Comparison of ENCODE assay signal across 1 cellular context in the genomic region with DNA sequence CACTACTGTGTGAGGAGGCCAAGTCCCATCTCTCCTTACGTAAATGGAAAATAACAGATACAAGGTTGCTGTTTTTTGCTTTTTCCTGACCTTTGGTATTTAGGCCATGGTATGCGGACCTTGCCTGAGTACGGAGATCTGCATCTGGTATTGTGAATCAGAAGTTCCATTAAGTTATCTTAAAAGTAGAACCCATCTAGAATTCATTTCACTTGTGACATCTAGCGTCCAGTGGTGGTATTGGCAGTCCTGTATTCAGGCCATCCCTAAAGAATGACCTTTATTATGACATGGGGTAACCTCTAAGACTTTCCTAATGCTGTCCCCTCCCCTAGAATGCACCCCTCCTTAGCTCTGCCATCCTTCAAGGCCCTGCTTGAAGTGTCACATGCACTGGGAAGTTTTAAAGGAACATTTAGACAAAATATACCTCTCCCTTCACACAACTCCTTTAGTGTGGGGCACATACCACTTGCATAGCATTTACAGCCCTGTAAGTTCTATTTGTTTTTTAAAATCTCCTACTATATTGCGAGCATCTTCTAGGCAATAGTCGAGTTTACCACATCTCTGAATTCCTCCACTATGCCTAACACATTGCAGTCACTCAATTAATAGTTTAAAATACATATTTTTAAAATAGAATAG.
TF ChIP-seq lines count a peak whose summit lies in the region.

No MANE protein-coding gene starts in this region.

TF ChIP-seq in HCT116, 20 proteins besides CTCF, POLR2A, EP300 and RAD21 (continued from another document):
- TF ChIP-seq, protein P1, sequence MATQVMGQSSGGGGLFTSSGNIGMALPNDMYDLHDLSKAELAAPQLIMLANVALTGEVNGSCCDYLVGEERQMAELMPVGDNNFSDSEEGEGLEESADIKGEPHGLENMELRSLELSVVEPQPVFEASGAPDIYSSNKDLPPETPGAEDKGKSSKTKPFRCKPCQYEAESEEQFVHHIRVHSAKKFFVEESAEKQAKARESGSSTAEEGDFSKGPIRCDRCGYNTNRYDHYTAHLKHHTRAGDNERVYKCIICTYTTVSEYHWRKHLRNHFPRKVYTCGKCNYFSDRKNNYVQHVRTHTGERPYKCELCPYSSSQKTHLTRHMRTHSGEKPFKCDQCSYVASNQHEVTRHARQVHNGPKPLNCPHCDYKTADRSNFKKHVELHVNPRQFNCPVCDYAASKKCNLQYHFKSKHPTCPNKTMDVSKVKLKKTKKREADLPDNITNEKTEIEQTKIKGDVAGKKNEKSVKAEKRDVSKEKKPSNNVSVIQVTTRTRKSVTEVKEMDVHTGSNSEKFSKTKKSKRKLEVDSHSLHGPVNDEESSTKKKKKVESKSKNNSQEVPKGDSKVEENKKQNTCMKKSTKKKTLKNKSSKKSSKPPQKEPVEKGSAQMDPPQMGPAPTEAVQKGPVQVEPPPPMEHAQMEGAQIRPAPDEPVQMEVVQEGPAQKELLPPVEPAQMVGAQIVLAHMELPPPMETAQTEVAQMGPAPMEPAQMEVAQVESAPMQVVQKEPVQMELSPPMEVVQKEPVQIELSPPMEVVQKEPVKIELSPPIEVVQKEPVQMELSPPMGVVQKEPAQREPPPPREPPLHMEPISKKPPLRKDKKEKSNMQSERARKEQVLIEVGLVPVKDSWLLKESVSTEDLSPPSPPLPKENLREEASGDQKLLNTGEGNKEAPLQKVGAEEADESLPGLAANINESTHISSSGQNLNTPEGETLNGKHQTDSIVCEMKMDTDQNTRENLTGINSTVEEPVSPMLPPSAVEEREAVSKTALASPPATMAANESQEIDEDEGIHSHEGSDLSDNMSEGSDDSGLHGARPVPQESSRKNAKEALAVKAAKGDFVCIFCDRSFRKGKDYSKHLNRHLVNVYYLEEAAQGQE (IDR thresholded peaks at IDR 0.05; ENCODE audit: low read depth) = no peak
- TF ChIP-seq SIN3A (IDR thresholded peaks at IDR 0.05; ENCODE audit: low read depth) (no peak), EZH2 (IDR thresholded peaks at IDR 0.05) (no peak)
- TF ChIP-seq, protein P2, sequence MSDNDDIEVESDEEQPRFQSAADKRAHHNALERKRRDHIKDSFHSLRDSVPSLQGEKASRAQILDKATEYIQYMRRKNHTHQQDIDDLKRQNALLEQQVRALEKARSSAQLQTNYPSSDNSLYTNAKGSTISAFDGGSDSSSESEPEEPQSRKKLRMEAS (IDR thresholded peaks at IDR 0.05) = no peak
